11 cellular contexts compared by ENCODE assay signal in the genomic region with DNA sequence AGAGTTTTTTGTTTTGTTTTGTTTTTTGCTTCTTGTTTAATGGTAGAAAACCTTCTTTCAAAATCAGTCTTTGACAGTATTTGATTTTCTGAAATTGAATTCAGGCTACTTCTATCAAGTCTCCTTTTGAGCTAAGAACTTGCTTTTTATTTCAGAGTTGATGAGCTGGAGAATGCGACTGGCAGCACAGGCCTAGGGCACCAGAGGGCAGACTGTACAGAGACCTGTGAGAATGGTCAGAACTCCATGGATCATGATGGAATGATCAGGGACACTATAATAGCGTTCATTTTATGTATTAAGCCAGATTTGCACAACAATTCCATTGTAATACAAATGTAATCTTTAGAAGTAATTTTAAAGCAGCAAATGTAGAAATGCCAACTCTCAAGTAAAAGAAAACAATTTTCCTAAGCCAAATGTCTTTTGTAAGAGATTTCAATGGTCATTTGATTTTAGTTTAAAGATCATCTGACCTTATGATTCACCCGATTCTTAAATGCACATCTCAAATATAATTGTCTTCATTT.
DNase-seq lines count a peak whose midpoint lies in the region; ATAC-seq, FAIRE-seq and TF ChIP-seq lines count a peak whose summit lies in the region.
"Had no signal": no experiment of that assay in that cellular context is flagged by ENCODE, and none has a peak within 500 bp of the region (broad histone marks: within the 10 kb centered on the region; RNA-seq: fewer than 3 reads in every experiment).

No MANE protein-coding gene starts in this region.

- no peak for FAIRE-seq in endothelial cell of umbilical vein (lab: Jason Lieb, UNC)

- no peaks in the 10 kb centered on the region for H3K9me3 Mint-ChIP-seq in neural crest cell

- no peaks in the 10 kb centered on the region for H3K27me3 Mint-ChIP-seq in neural crest cell (ENCODE audit: low read depth)

- H3K27ac ChIP-seq in endothelial cell of umbilical vein (ENCODE audit: insufficient read depth, low read depth, low read length): no peak overlapping the region
- H3K27ac ChIP-seq in prostate gland: no peak overlapping the region
- H3K27ac ChIP-seq: SJCRH30 had no signal

- H3K36me3 ChIP-seq in endothelial cell of umbilical vein (ENCODE audit: control insufficient read depth in 2 of 2, extremely low read depth in 1 of 2, insufficient read depth in 2 of 2, low read length in 2 of 2) (no peaks in the 10 kb centered on the region), prostate gland (no peaks in the 10 kb centered on the region)
- H3K36me3 ChIP-seq: SJCRH30 had no signal

- no peak overlapping the region for H2AFZ ChIP-seq in endothelial cell of umbilical vein (ENCODE audit: low read depth, low read length)

- H3K27ac Mint-ChIP-seq in neural crest cell (ENCODE audit: unreplicated experiment): no peak overlapping the region
- H3K27ac Mint-ChIP-seq: stimulated activated effector memory CD8-positive, alpha-beta T cell treated with anti-CD3 and anti-CD28 coated beads, Interleukin-12 subunit alpha, Interleukin-12 subunit beta, amount 100 ng/mL, for 72 hours had no signal

- dilution Hi-C loops in endothelial cell of umbilical vein (cut with MboI; ENCODE audit: extremely low pct_ligation_motif_present, low sequenced_read_pairs): no loop called here

- peaks cover 45% of the 10 kb centered on the region for H3K4me1 Mint-ChIP-seq in neural crest cell
- H3K4me1 Mint-ChIP-seq: stimulated activated effector memory CD8-positive, alpha-beta T cell treated with anti-CD3 and anti-CD28 coated beads, Interleukin-12 subunit alpha, Interleukin-12 subunit beta, amount 100 ng/mL, for 72 hours had no signal

- no TSS peak for BruUV-seq in endothelial cell of umbilical vein (replicated peaks; lab: Mats Ljungman, UMichigan)

- no peaks in the 10 kb centered on the region for H3K9me1 ChIP-seq in endothelial cell of umbilical vein (replicated peaks; ENCODE audit: control insufficient read depth, extremely low read depth, insufficient read depth, low read length)

- POLR2A ChIA-PET in endothelial cell of umbilical vein (lab: Charles Lee): no interaction called here

- 84% methylated on average over 3 of the region's 3 CpGs for whole genome bisulfite sequencing in prostate gland

- H4K20me1 ChIP-seq in endothelial cell of umbilical vein (replicated peaks; ENCODE audit: control insufficient read depth, extremely low read depth, insufficient read depth, low read length): no peaks in the 10 kb centered on the region

- DNase-seq in EL (peak; percentile 10), NCI-H82 treated with DMSO at 0.1 percent for 48 hours (lab: John Stamatoyannopoulos, UW; ENCODE audit: unreplicated experiment) (peak; percentile 1), endothelial cell of umbilical vein (ENCODE audit: low read depth, low spot score) (peak; percentile 3), neural crest cell (ENCODE audit: low read depth, low spot score) (no peak), prostate gland (ENCODE audit: low spot score) (no peak)
- DNase-seq: NCI-H2081 had no signal

- no peaks in the 10 kb centered on the region for H3K9me3 ChIP-seq in endothelial cell of umbilical vein (replicated peaks; ENCODE audit: control insufficient read depth, insufficient read depth, low read length)
- no peaks in the 10 kb centered on the region for H3K9me3 ChIP-seq in prostate gland
- H3K9me3 ChIP-seq: SJCRH30 had no signal

- H3K4me3 ChIP-seq in endothelial cell of umbilical vein (replicated peaks in 1 of 3; ENCODE audit: insufficient read depth in 1 of 3, low read depth in 1 of 3, low read length in 3 of 3) (no peak overlapping the region), prostate gland (no peak overlapping the region)
- H3K4me3 ChIP-seq: SJCRH30 had no signal

- intact Hi-C loops in endothelial cell of umbilical vein (cut with micrococcal nuclease): no loop called here
- intact Hi-C loops in prostate gland (cut with DNase I): no loop called here

- H3K36me3 Mint-ChIP-seq in neural crest cell (ENCODE audit: low read depth): no peaks in the 10 kb centered on the region
- H3K36me3 Mint-ChIP-seq: stimulated activated effector memory CD8-positive, alpha-beta T cell treated with anti-CD3 and anti-CD28 coated beads, Interleukin-12 subunit alpha, Interleukin-12 subunit beta, amount 100 ng/mL, for 72 hours had no signal

- peak in 1 of 2 donors; percentile 8 for TF ChIP-seq CTCF in endothelial cell of umbilical vein (IDR thresholded peaks at IDR 0.05; ENCODE audit: extremely low read depth in 1 of 2, insufficient read depth in 1 of 2, low read depth in 1 of 2, low read length in 2 of 2)
- TF ChIP-seq CTCF in neural crest cell (conservative IDR thresholded peaks at IDR 0.05): peak; percentile 47
- TF ChIP-seq CTCF in prostate gland (IDR thresholded peaks at IDR 0.05): no peak

- no peak overlapping the region for H3K9ac ChIP-seq in endothelial cell of umbilical vein (replicated peaks; ENCODE audit: extremely low read depth, insufficient read depth, low read length)

- TF ChIP-seq POLR2A in endothelial cell of umbilical vein (IDR thresholded peaks at IDR 0.05; ENCODE audit: low read depth, low read length) (no peak), prostate gland (IDR thresholded peaks at IDR 0.05) (no peak)

- H3K4me3 Mint-ChIP-seq in neural crest cell: peak overlapping the region; percentile 4
- H3K4me3 Mint-ChIP-seq: stimulated activated effector memory CD8-positive, alpha-beta T cell treated with anti-CD3 and anti-CD28 coated beads, Interleukin-12 subunit alpha, Interleukin-12 subunit beta, amount 100 ng/mL, for 72 hours had no signal

- no peak overlapping the region for H3K4me2 ChIP-seq in endothelial cell of umbilical vein (ENCODE audit: insufficient read depth, low read length)

- H3K4me1 ChIP-seq in endothelial cell of umbilical vein (ENCODE audit: control insufficient read depth, extremely low read depth, insufficient read depth, low read length): no peaks in the 10 kb centered on the region
- no peaks in the 10 kb centered on the region for H3K4me1 ChIP-seq in prostate gland (replicated peaks)
- H3K4me1 ChIP-seq: SJCRH30 had no signal

- CTCF ChIA-PET in endothelial cell of umbilical vein (lab: Charles Lee): interaction anchor here (0.9 to 2.1 kb wide), 5 partner anchors 9 to 1237 kb away, joined by 3 to 7 read pairs (median 4); no protein-coding TSS in a partner anchor

- no peaks in the 10 kb centered on the region for H3K79me2 ChIP-seq in endothelial cell of umbilical vein (ENCODE audit: control insufficient read depth, insufficient read depth, low read length)

- ATAC-seq in HG03521 (IDR thresholded peaks at IDR 0.05; ENCODE audit: unreplicated experiment): no peak
- ATAC-seq in GM21423 (IDR thresholded peaks at IDR 0.05; ENCODE audit: unreplicated experiment): no peak
- no peak for ATAC-seq in HG02678 (IDR thresholded peaks at IDR 0.05; ENCODE audit: unreplicated experiment)
- ATAC-seq: stimulated activated effector memory CD8-positive, alpha-beta T cell treated with anti-CD3 and anti-CD28 coated beads, Interleukin-12 subunit alpha, Interleukin-12 subunit beta, amount 100 ng/mL, for 72 hours had no signal

- H3K27me3 ChIP-seq in endothelial cell of umbilical vein (ENCODE audit: control insufficient read depth in 2 of 2, insufficient read depth in 2 of 2, low read length in 2 of 2) (no peaks in the 10 kb centered on the region), prostate gland (replicated peaks; ENCODE audit: insufficient read depth) (no peaks in the 10 kb centered on the region)
- H3K27me3 ChIP-seq: SJCRH30 had no signal

TF ChIP-seq in endothelial cell of umbilical vein, 7 proteins besides CTCF, POLR2A, EP300 and RAD21:
- no peak for TF ChIP-seq POLR2AphosphoS5 (IDR thresholded peaks at IDR 0.05; ENCODE audit: insufficient read depth, low read depth, low read length)
- TF ChIP-seq JUN (IDR thresholded peaks at IDR 0.05; ENCODE audit: borderline replicate concordance, insufficient read depth, insufficient read length, low read depth): no peak
- TF ChIP-seq, protein P1, sequence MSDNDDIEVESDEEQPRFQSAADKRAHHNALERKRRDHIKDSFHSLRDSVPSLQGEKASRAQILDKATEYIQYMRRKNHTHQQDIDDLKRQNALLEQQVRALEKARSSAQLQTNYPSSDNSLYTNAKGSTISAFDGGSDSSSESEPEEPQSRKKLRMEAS (IDR thresholded peaks at IDR 0.05; ENCODE audit: insufficient read depth, insufficient read length): no peak
- no peak for TF ChIP-seq FOS (IDR thresholded peaks at IDR 0.05; ENCODE audit: borderline replicate concordance, insufficient read depth, low read length)
- TF ChIP-seq GATA2 (IDR thresholded peaks at IDR 0.05; ENCODE audit: insufficient read depth, insufficient read length, low read depth, low read length): no peak
- no peak for TF ChIP-seq EZH2 (IDR thresholded peaks at IDR 0.05; ENCODE audit: borderline replicate concordance, low read depth, low read length, severe bottlenecking)

Comparison
In these comparisons a context has a peak if more than half of its experiments do, and no peak if none do; other contexts are left out.
1. DNase-seq: peak in EL (single experiment), NCI-H82 treated with DMSO at 0.1 percent for 48 hours (single experiment) and endothelial cell of umbilical vein (single experiment); none in neural crest cell (single experiment) and prostate gland (single experiment).